ENCODE assay signal across 1 cellular context in genomic region chr12:7058163-7058845, GRCh38.
TF ChIP-seq lines count a peak whose summit lies in the region.

No MANE protein-coding gene starts in this region.

TF ChIP-seq in K562, 482 proteins besides CTCF, POLR2A, EP300 and RAD21 (continued from another document and continues in another):
- TF ChIP-seq E2F8 (IDR thresholded peaks at IDR 0.05; ENCODE audit: low read depth, partially characterized antibody) (no peak), RBBP5 (IDR thresholded peaks at IDR 0.05; ENCODE audit: borderline replicate concordance, insufficient read depth, low read length, poor library complexity, severe bottlenecking) (no peak), ZNF75A (CRISPR knock-in tag; IDR thresholded peaks at IDR 0.05) (0 out of 2 replicates have a peak, but pooled peaks have one; percentile 41), HINFP (tag; conservative IDR thresholded peaks at IDR 0.05; ENCODE audit: low read depth) (peak; percentile 84), GTF2B (IDR thresholded peaks at IDR 0.05; ENCODE audit: extremely low read depth, insufficient read length) (no peak), XRCC3 (IDR thresholded peaks at IDR 0.05) (no peak), ZNF133 (CRISPR knock-in tag; IDR thresholded peaks at IDR 0.05) (peak; percentile 76; the same call in 1 of the 2 replicates), ZBTB33 (CRISPR knock-in tag; IDR thresholded peaks at IDR 0.05) (no peak), PRDM10 (IDR thresholded peaks at IDR 0.05; ENCODE audit: partially characterized antibody) (no peak), EZH2 (IDR thresholded peaks at IDR 0.05; ENCODE audit: borderline replicate concordance, low read depth, low read length) (no peak), CCAR2 (IDR thresholded peaks at IDR 0.05; ENCODE audit: low read depth, low read length) (no peak), MCM3 (IDR thresholded peaks at IDR 0.05) (no peak), NBN (IDR thresholded peaks at IDR 0.05; ENCODE audit: low read depth) (no peak), HNRNPL (IDR thresholded peaks at IDR 0.05; ENCODE audit: low read depth, low read length) (no peak), PTRF (tag; IDR thresholded peaks at IDR 0.05) (peak; percentile 90), CBX3 (IDR thresholded peaks at IDR 0.05; ENCODE audit: borderline replicate concordance in 1 of 2, low read length in 2 of 2) (no peak), SIN3A (IDR thresholded peaks at IDR 0.05; ENCODE audit: borderline replicate concordance in 2 of 2, control insufficient read depth in 1 of 2, low read depth in 2 of 2, low read length in 2 of 2) (no peak), CHD4 (IDR thresholded peaks at IDR 0.05; ENCODE audit: insufficient read depth, insufficient replicate concordance, low read depth, low read length, poor library complexity, severe bottlenecking) (no peak), TCF7L2 (IDR thresholded peaks at IDR 0.05; ENCODE audit: low read depth, low read length) (no peak), CAMTA2 (CRISPR knock-in tag; conservative IDR thresholded peaks at IDR 0.05) (no peak), UBTF (IDR thresholded peaks at IDR 0.05; ENCODE audit: borderline replicate concordance in 1 of 2, low read depth in 2 of 2, low read length in 2 of 2) (no peak), SMAD4 (CRISPR knock-in tag; conservative IDR thresholded peaks at IDR 0.05) (peak; percentile 84), ZNF277 (CRISPR knock-in tag; IDR thresholded peaks at IDR 0.05; ENCODE audit: borderline replicate concordance) (no peak), HDAC1 (IDR thresholded peaks at IDR 0.05) (no peak), ELK1 (CRISPR knock-in tag; IDR thresholded peaks at IDR 0.05) (no peak), CREB5 (CRISPR knock-in tag; IDR thresholded peaks at IDR 0.05) (peak; percentile 84), CEBPB (tag; IDR thresholded peaks at IDR 0.05) (no peak), ZNF140 (CRISPR knock-in tag; IDR thresholded peaks at IDR 0.05) (no peak), RBM15 (IDR thresholded peaks at IDR 0.05; ENCODE audit: insufficient read depth, low read length) (no peak), RBM14 (IDR thresholded peaks at IDR 0.05; ENCODE audit: borderline replicate concordance, insufficient read depth, low read depth, low read length) (no peak), NONO (IDR thresholded peaks at IDR 0.05; ENCODE audit: low read depth in 2 of 2, low read length in 1 of 2) (no peak), ZNF324 (CRISPR knock-in tag; IDR thresholded peaks at IDR 0.05) (no peak), PML (IDR thresholded peaks at IDR 0.05; ENCODE audit: low read length) (no peak), SNRNP70 (optimal IDR thresholded peaks at IDR 0.05; ENCODE audit: low read depth, low read length) (no peak), SNIP1 (IDR thresholded peaks at IDR 0.05; ENCODE audit: low read depth) (no peak), ZNF589 (CRISPR knock-in tag; IDR thresholded peaks at IDR 0.05; ENCODE audit: low read depth) (peak; percentile 68), CBFA2T3 (IDR thresholded peaks at IDR 0.05) (no peak), KAT7 (CRISPR knock-in tag; IDR thresholded peaks at IDR 0.05; ENCODE audit: borderline replicate concordance) (no peak), ZFPM2 (CRISPR knock-in tag; IDR thresholded peaks at IDR 0.05) (no peak), GATAD2A (IDR thresholded peaks at IDR 0.05) (no peak), ZBTB26 (CRISPR knock-in tag; IDR thresholded peaks at IDR 0.05) (peak; percentile 50; the same call in 1 of the 2 replicates), MEF2D (tag; conservative IDR thresholded peaks at IDR 0.05; ENCODE audit: low read depth) (peak; percentile 88), ELF4 (CRISPR knock-in tag; IDR thresholded peaks at IDR 0.05) (no peak), ILK (tag; IDR thresholded peaks at IDR 0.05; ENCODE audit: borderline replicate concordance, low read depth) (no peak), FOXJ2 (tag; IDR thresholded peaks at IDR 0.05) (no peak), MYNN (IDR thresholded peaks at IDR 0.05) (no peak), MYNN (CRISPR knock-in tag; IDR thresholded peaks at IDR 0.05) (no peak), KHSRP (IDR thresholded peaks at IDR 0.05) (no peak)
